In the genomic region with DNA sequence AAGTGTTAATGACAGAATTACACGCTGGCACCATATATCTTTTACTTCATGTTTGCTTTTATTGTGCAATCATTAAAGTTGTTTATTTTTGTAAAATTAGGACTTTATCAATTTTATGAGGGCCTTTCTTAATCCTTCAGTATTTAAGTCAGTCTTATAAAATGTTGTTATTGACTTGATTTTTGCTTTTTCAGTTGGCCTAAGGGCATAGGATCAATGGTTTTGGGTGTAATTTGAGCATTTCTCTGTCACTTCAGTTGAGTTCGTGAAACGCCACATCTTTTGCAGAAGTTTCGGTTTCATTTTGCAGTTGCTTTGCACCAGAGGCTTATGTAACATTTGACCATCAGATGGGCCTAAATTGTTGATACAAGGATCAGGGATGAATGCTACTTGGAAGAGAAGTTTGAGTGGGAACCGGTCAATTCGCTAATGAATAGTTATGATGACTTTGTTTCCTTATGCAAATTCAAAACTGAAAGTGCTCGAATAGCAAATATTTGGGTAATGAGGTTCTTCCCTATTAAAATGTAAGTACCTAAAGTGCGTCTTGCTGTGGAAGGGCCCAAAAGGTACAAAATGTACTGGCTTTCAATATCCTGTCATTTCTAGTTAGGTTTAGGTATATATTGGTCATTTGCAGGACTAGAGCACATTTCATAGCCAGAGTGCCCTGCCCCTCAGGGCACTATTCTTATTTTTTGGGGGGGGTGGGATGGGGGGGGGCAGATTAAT, we compare ENCODE assay signal across 9 cellular contexts.
DNase-seq lines count a peak whose midpoint lies in the region; ATAC-seq and TF ChIP-seq lines count a peak whose summit lies in the region.
"Had no signal": no experiment of that assay in that cellular context is flagged by ENCODE, and none has a peak within 500 bp of the region (broad histone marks: within the 10 kb centered on the region; RNA-seq: fewer than 3 reads in every experiment).

No MANE protein-coding gene starts in this region.

- peak overlapping the region; percentile 65 for H3K4me3 ChIP-seq in OCI-LY3 (ENCODE audit: low read length)

- DNase-seq in CD1c-positive myeloid dendritic cell (ENCODE audit: extremely low spot score) (peak; percentile 45), immature natural killer cell (peak; percentile 22 to 31 (median 31)), cortex of kidney (lab: John Stamatoyannopoulos, UW) (no peak), NCI-H1436 (lab: John Stamatoyannopoulos, UW) (no peak)

- peak overlapping the region; percentile 56 to 93 (median 84) for H3K27ac Mint-ChIP-seq in immature natural killer cell

- peaks cover 5% of the 10 kb centered on the region; the same call in 1 of the 2 replicates for H3K4me1 ChIP-seq in OCI-LY3 (ENCODE audit: low read length)

- no peak for TF ChIP-seq CTCF in OCI-LY3 (IDR thresholded peaks at IDR 0.05; ENCODE audit: low read depth, low read length)

- peak overlapping the region; percentile 79 to 94 (median 87) for H3K4me3 Mint-ChIP-seq in immature natural killer cell

- H3K36me3 ChIP-seq in OCI-LY3 (replicated peaks; ENCODE audit: low read depth, low read length), result no peaks in the 10 kb centered on the region

- H4K20me1 ChIP-seq in OCI-LY3 (ENCODE audit: insufficient read depth, low read length), result no peaks in the 10 kb centered on the region

- H3K27me3 ChIP-seq in OCI-LY3 (ENCODE audit: low read depth, low read length), result no peaks in the 10 kb centered on the region

- peaks cover 0 to 3% (median 0%) of the 10 kb centered on the region in 6 donors for H3K9me3 Mint-ChIP-seq in immature natural killer cell

- ATAC-seq in GM21423 (IDR thresholded peaks at IDR 0.05; ENCODE audit: unreplicated experiment) (peak; percentile 68), HG03521 (IDR thresholded peaks at IDR 0.05; ENCODE audit: unreplicated experiment) (no peak), HG03571 (IDR thresholded peaks at IDR 0.05; ENCODE audit: unreplicated experiment) (no peak)
- ATAC-seq: HCT116 had no signal

- no peak overlapping the region for H3K9ac ChIP-seq in OCI-LY3 (ENCODE audit: low read length)

- H3K79me2 ChIP-seq in OCI-LY3 (ENCODE audit: low read length), result no peaks in the 10 kb centered on the region

- peaks cover 0 to 7% (median 0%) of the 10 kb centered on the region in 3 donors for H3K27me3 Mint-ChIP-seq in immature natural killer cell (ENCODE audit: low read depth in 3 of 3)

- peak overlapping the region; percentile 71 for H3K4me2 ChIP-seq in OCI-LY3 (ENCODE audit: low read length)

- peak overlapping the region; percentile 77 for H2AFZ ChIP-seq in OCI-LY3 (ENCODE audit: low read depth, low read length)

- peaks cover 0 to 3% (median 0%) of the 10 kb centered on the region in 3 donors for H3K36me3 Mint-ChIP-seq in immature natural killer cell

- H3K4me1 Mint-ChIP-seq in immature natural killer cell, result peaks cover 25 to 31% of the 10 kb centered on the region in 2 donors

- no peak overlapping the region for H3K27ac ChIP-seq in OCI-LY3 (ENCODE audit: low read length)

- no peaks in the 10 kb centered on the region for H3K9me3 ChIP-seq in OCI-LY3 (ENCODE audit: insufficient read depth, low read length)

Comparison
In these comparisons a context has a peak if more than half of its experiments do, and no peak if none do; other contexts are left out.
1. DNase-seq: peak in CD1c-positive myeloid dendritic cell (single experiment) and immature natural killer cell (3 of 3); none in cortex of kidney (single experiment) and NCI-H1436 (single experiment).